ENCODE assay signal across 8 cellular contexts in genomic region chr21:31559368-31560119, GRCh38.
A peak's percentile ranks its signal among the peaks of the same experiment; 100 is the strongest.
DNase-seq lines count a peak whose midpoint lies in the region; ATAC-seq, FAIRE-seq and TF ChIP-seq lines count a peak whose summit lies in the region.

No MANE protein-coding gene starts in this region.

- H3K27me3 Mint-ChIP-seq in activated B cell treated with CpG ODN at 0.5 μM for 24 hours: peaks cover 30% of the 10 kb centered on the region
- H3K27me3 Mint-ChIP-seq in HFFc6 (ENCODE audit: insufficient read depth): peaks cover 12% of the 10 kb centered on the region

- POLR2A ChIA-PET in activated B cell treated with CpG ODN at 0.5 μM for 24 hours (lab: Charles Lee): interaction anchor here (0.5 to 1.9 kb wide), 5 partner anchors 15 to 459 kb away, joined by 3 to 20 read pairs (median 3); no protein-coding TSS in a partner anchor

- H3K27me3 ChIP-seq in bronchial epithelial cell (ENCODE audit: control insufficient read depth, insufficient read depth, low read length): peaks cover 6% of the 10 kb centered on the region

- no peaks in the 10 kb centered on the region for H3K36me3 ChIP-seq in bronchial epithelial cell (ENCODE audit: control insufficient read depth, insufficient read depth, low read length)

- no peaks in the 10 kb centered on the region for H3K36me3 Mint-ChIP-seq in activated B cell treated with CpG ODN at 0.5 μM for 24 hours (ENCODE audit: low read depth)
- no peaks in the 10 kb centered on the region; the same call in 1 of the 2 replicates for H3K36me3 Mint-ChIP-seq in HFFc6 (ENCODE audit: low read depth)

- no peaks in the 10 kb centered on the region for H3K9me3 Mint-ChIP-seq in activated B cell treated with CpG ODN at 0.5 μM for 24 hours
- peaks cover 5% of the 10 kb centered on the region; the same call in 1 of the 2 replicates for H3K9me3 Mint-ChIP-seq in HFFc6

- H3K27ac Mint-ChIP-seq in activated B cell treated with CpG ODN at 0.5 μM for 24 hours (peak overlapping the region; percentile 26), HFFc6 (no peak overlapping the region)

- H3K4me3 ChIP-seq in GM12875 (ENCODE audit: low read depth, low read length) (peak overlapping the region; percentile 35), bronchial epithelial cell (ENCODE audit: low read depth, low read length) (peak overlapping the region; percentile 49)

- H3K4me1 Mint-ChIP-seq in activated B cell treated with CpG ODN at 0.5 μM for 24 hours (peaks cover 20% of the 10 kb centered on the region), HFFc6 (ENCODE audit: low read depth) (peaks cover 7% of the 10 kb centered on the region; the same call in 1 of the 2 replicates)

- FAIRE-seq in bronchial epithelial cell (lab: Jason Lieb, UNC): no peak

- ATAC-seq in HG02798 (IDR thresholded peaks at IDR 0.05; ENCODE audit: poor library complexity, unreplicated experiment): peak; percentile 67
- peak; percentile 83 for ATAC-seq in activated B cell treated with CpG ODN at 0.5 μM for 24 hours (ENCODE audit: low read depth)

- H3K4me3 Mint-ChIP-seq in activated B cell treated with CpG ODN at 0.5 μM for 24 hours (peak overlapping the region; percentile 93), HFFc6 (no peak overlapping the region)

- peak; percentile 94 to 96 for DNase-seq in NCI-H1930 (lab: John Stamatoyannopoulos, UW)
- peak; percentile 83 for DNase-seq in activated B cell treated with CpG ODN at 0.5 μM for 24 hours
- peak; percentile 83 for DNase-seq in bronchial epithelial cell (ENCODE audit: low read depth)
- DNase-seq in inferior parietal cortex (ENCODE audit: extremely low spot score): peak; percentile 90
- peak; percentile 95 for DNase-seq in stimulated activated CD4-positive, alpha-beta T cell treated with anti-CD3 and anti-CD28 coated beads, Interleukin-12 subunit alpha, Interleukin-12 subunit beta, amount 100 ng/mL, for 4 hours
- DNase-seq in HFFc6: no peak

- CTCF ChIA-PET in activated B cell treated with CpG ODN at 0.5 μM for 24 hours (lab: Charles Lee): interaction anchor here (0.9 to 1.7 kb wide), 5 partner anchors 11 to 460 kb away, joined by 3 to 6 read pairs (median 4); no protein-coding TSS in a partner anchor

- intact Hi-C loops in activated B cell treated with CpG ODN at 0.5 μM for 24 hours (cut with micrococcal nuclease): loop anchor here (1.0 to 10.0 kb wide), 5 partner anchors 53 to 232 kb away; partner anchors contain the start of genes SCAF4 and SOD1

- TF ChIP-seq CTCF in GM12875 (IDR thresholded peaks at IDR 0.05; ENCODE audit: borderline replicate concordance, insufficient read depth, low read depth, low read length) (no peak), activated B cell treated with CpG ODN at 0.5 μM for 24 hours (IDR thresholded peaks at IDR 0.05) (no peak), bronchial epithelial cell (IDR thresholded peaks at IDR 0.05; ENCODE audit: insufficient read depth, low read length, severe bottlenecking) (no peak), HFFc6 (IDR thresholded peaks at IDR 0.05) (no peak)
